33 cellular contexts compared by ENCODE assay signal in genomic region chr19:43786665-43787064, GRCh38. TPM values are rescaled to one million over a fixed set of nuclear protein-coding genes. Genes with fewer than 3 reads are reported as not detected.
"Had no signal": no experiment of that assay in that cellular context is flagged by ENCODE, and none has a peak within 500 bp of the region (broad histone marks: within the 10 kb centered on the region; RNA-seq: fewer than 3 reads in every experiment).

No MANE protein-coding gene starts in this region.

- H3K9me3 ChIP-seq: Peyer's patch had no signal

- H3K27ac Mint-ChIP-seq: activated CD4-positive, alpha-beta T cell treated with anti-CD3 and anti-CD28 coated beads, Interleukin-2, amount 10 ng/mL, durations not matched to agents 24 days and 14 days; activated CD8-positive, alpha-beta T cell treated with anti-CD3 and anti-CD28 coated beads for 36 hours; activated naive CD4-positive, alpha-beta T cell treated with anti-CD3 and anti-CD28 coated beads, Interleukin-2, amount 50 U/mL, for 24 hours; activated naive CD8-positive, alpha-beta T cell treated with anti-CD3 and anti-CD28 coated beads, Interleukin-2, amount 10 ng/mL, durations not matched to agents 7 days and 5 days; activated T-helper 17 cell treated with anti-CD3 and anti-CD28 coated beads, Interleukin-2, amount 50 U/mL, for 72 hours; brain had no signal

- H3K9me3 Mint-ChIP-seq: activated CD4-positive, alpha-beta T cell treated with anti-CD3 and anti-CD28 coated beads, Interleukin-2, amount 10 ng/mL, durations not matched to agents 24 days and 14 days; activated naive CD4-positive, alpha-beta T cell treated with anti-CD3 and anti-CD28 coated beads, Interleukin-2, amount 50 U/mL, for 24 hours; activated naive CD8-positive, alpha-beta T cell treated with anti-CD3 and anti-CD28 coated beads, Interleukin-2, amount 10 ng/mL, durations not matched to agents 7 days and 5 days; activated T-helper 17 cell treated with anti-CD3 and anti-CD28 coated beads, Interleukin-2, amount 50 U/mL, for 72 hours had no signal

- H3K27ac ChIP-seq: cardiac muscle cell, Peyer's patch had no signal

- H3K36me3 ChIP-seq: cardiac muscle cell, Peyer's patch had no signal

- DNase-seq: activated CD4-positive, alpha-beta T cell treated with anti-CD3 and anti-CD28 coated beads, Interleukin-2, amount 10 ng/mL, durations not matched to agents 24 days and 14 days; activated CD4-positive, alpha-beta T cell treated with anti-CD3 and anti-CD28 coated beads, Interleukin-2, amount 50 U/mL, for 4 hours; activated CD8-positive, alpha-beta T cell treated with anti-CD3 and anti-CD28 coated beads for 36 hours; activated gamma-delta T cell; activated naive CD4-positive, alpha-beta T cell treated with Interleukin-2 at 50 U/mL for 16 hours; activated naive CD8-positive, alpha-beta T cell treated with anti-CD3 and anti-CD28 coated beads, Interleukin-2, amount 10 ng/mL, durations not matched to agents 7 days and 5 days; activated T-cell treated with anti-CD3 and anti-CD28 coated beads, Interleukin-2, amount 50 U/mL, for 1 hour; activated T-cell treated with anti-CD3 and anti-CD28 coated beads, Interleukin-2, amount 50 U/mL, for 72 hours; Kasumi-1; KG1; MM.1S; MV-4-11; NCI-H1092; NCI-H1436 treated with DMSO at 0.1 percent for 48 hours; NCI-H1694 treated with DMSO at 0.1 percent for 48 hours; NCI-H2029; NCI-H2171; NCI-H510A; NCI-H526; NCI-H748 treated with DMSO at 0.1 percent for 48 hours; NK-92 treated with Interleukin-12 subunit alpha and Interleukin-12 subunit beta, amount 100 ng/mL, for 24 hours; PC-3; Peyer's patch; Right ventricle myocardium superior; RPMI8226; SW 1271; T-helper 1 cell; T-helper 2 cell; T-helper 9 cell had no signal

- H3K4me3 Mint-ChIP-seq: activated CD4-positive, alpha-beta T cell treated with anti-CD3 and anti-CD28 coated beads, Interleukin-2, amount 10 ng/mL, durations not matched to agents 24 days and 14 days; activated CD8-positive, alpha-beta T cell treated with anti-CD3 and anti-CD28 coated beads for 36 hours; activated naive CD4-positive, alpha-beta T cell treated with anti-CD3 and anti-CD28 coated beads, Interleukin-2, amount 50 U/mL, for 24 hours; activated naive CD8-positive, alpha-beta T cell treated with anti-CD3 and anti-CD28 coated beads, Interleukin-2, amount 10 ng/mL, durations not matched to agents 7 days and 5 days; activated T-cell treated with anti-CD3 and anti-CD28 coated beads, Interleukin-2, amount 50 U/mL, for 72 hours; brain had no signal

- H3K36me3 Mint-ChIP-seq: activated naive CD4-positive, alpha-beta T cell treated with anti-CD3 and anti-CD28 coated beads, Interleukin-2, amount 50 U/mL, for 24 hours; activated naive CD8-positive, alpha-beta T cell treated with anti-CD3 and anti-CD28 coated beads, Interleukin-2, amount 10 ng/mL, durations not matched to agents 7 days and 5 days; brain had no signal

- H3K27me3 ChIP-seq: Peyer's patch had no signal

- H3K4me3 ChIP-seq: cardiac muscle cell, Peyer's patch had no signal

- ATAC-seq: activated CD8-positive, alpha-beta T cell treated with anti-CD3 and anti-CD28 coated beads for 36 hours; activated T-cell treated with anti-CD3 and anti-CD28 coated beads, Interleukin-2, amount 50 U/mL, for 72 hours; activated T-helper 17 cell treated with anti-CD3 and anti-CD28 coated beads, Interleukin-2, amount 50 U/mL, for 72 hours; PC-3 had no signal

RNA-seq across cellular contexts. Expression of gene KCNN4, which starts 5.9 kb away (rescaled TPM):
- polyA plus RNA-seq: cardiac muscle cell had no signal

RNA-seq across cellular contexts. Expression of gene LYPD5, which starts 15.6 kb away (rescaled TPM):
- total RNA-seq: cardiac muscle cell had no signal
